ENCODE assay signal across 8 cellular contexts in the genomic region with DNA sequence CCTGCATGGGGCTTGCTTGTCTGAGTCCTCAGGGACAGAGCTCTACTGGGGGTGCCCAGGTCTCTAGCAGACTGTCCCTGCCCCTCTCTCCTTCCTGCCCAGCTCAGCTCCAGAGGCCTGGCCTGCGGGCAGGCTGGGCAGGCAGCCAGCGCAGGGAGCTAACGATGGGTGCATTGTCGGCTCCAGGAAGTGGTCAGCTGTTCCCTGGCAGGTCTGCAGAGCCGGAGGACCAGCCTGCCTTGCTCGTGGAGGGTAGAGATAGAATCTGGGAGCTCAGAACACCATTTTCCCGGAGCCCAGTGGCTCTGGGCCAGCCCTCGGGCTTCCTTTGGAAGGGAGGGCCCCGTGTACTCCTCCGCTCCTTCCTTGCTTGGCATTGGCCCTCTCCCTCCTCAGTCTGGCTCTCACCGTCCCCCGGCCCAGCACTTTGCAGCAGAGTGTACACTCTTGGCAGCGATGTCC.
DNase-seq lines count a peak whose midpoint lies in the region; ATAC-seq and TF ChIP-seq lines count a peak whose summit lies in the region.

No MANE protein-coding gene starts in this region.

- TF ChIP-seq EP300 in Ishikawa (IDR thresholded peaks at IDR 0.05; ENCODE audit: borderline replicate concordance) = no peak

- peak; percentile 43 for DNase-seq in brain microvascular endothelial cell
- peak; percentile 95 for DNase-seq in kidney tubule cell (ENCODE audit: low spot score)
- peak; percentile 50 for DNase-seq in superior temporal gyrus (ENCODE audit: extremely low spot score)
- no peak for DNase-seq in GM13977 (ENCODE audit: low spot score)
- DNase-seq in OCI-M1 (lab: John Stamatoyannopoulos, UW) = no peak

- TF ChIP-seq CTCF in brain microvascular endothelial cell (IDR thresholded peaks at IDR 0.05; ENCODE audit: low read depth, low read length, missing control alignments) (no peak), GM13977 (IDR thresholded peaks at IDR 0.05; ENCODE audit: extremely low read depth, insufficient read depth, missing control alignments) (no peak)

- no peak overlapping the region for H3K4me3 ChIP-seq in brain microvascular endothelial cell (ENCODE audit: low read depth, low read length)

- H3K36me3 ChIP-seq in brain microvascular endothelial cell (replicated peaks) = peaks cover 47% of the 10 kb centered on the region

- ATAC-seq in GM19455 (IDR thresholded peaks at IDR 0.05; ENCODE audit: unreplicated experiment) (no peak), HG03469 (IDR thresholded peaks at IDR 0.05; ENCODE audit: unreplicated experiment) (no peak)

- TF ChIP-seq RAD21 in Ishikawa (IDR thresholded peaks at IDR 0.05; ENCODE audit: low read depth) = 0 out of 2 replicates have a peak, but pooled peaks have one; percentile 5

- H3K27ac ChIP-seq in brain microvascular endothelial cell = peak overlapping the region; percentile 49

- in situ Hi-C loops in brain microvascular endothelial cell (cut with HindIII; ENCODE audit: low pct_ligation_motif_present, low sequenced_read_pairs) = no loop called here
- in situ Hi-C loops in GM13977 (cut with MboI; ENCODE audit: low pct_unique_long_range_greater_than_20kb, low sequenced_read_pairs, unreplicated experiment) = no loop called here

- no peaks in the 10 kb centered on the region for H3K27me3 ChIP-seq in brain microvascular endothelial cell (replicated peaks)

TF ChIP-seq in Ishikawa, 13 proteins besides CTCF, POLR2A, EP300 and RAD21:
- TF ChIP-seq YY1 (IDR thresholded peaks at IDR 0.05; ENCODE audit: low read depth) (no peak), TEAD4 (IDR thresholded peaks at IDR 0.05) (no peak), CREB1 (IDR thresholded peaks at IDR 0.05; ENCODE audit: low read depth) (no peak), ZBTB7A (IDR thresholded peaks at IDR 0.05; ENCODE audit: low read depth) (no peak), CEBPB (IDR thresholded peaks at IDR 0.05) (no peak), NFIC (IDR thresholded peaks at IDR 0.05) (peak; percentile 70; the same call in 1 of the 2 replicates), EGR1 (IDR thresholded peaks at IDR 0.05) (no peak), FOXM1 (IDR thresholded peaks at IDR 0.05; ENCODE audit: borderline replicate concordance, low read depth) (no peak), USF1 (IDR thresholded peaks at IDR 0.05) (0 out of 2 replicates have a peak, but pooled peaks have one; percentile 40), TCF12 (IDR thresholded peaks at IDR 0.05; ENCODE audit: low read depth) (0 out of 2 replicates have a peak, but pooled peaks have one; percentile 27), TAF1 (IDR thresholded peaks at IDR 0.05; ENCODE audit: low read depth) (no peak)
- TF ChIP-seq, protein P1, sequence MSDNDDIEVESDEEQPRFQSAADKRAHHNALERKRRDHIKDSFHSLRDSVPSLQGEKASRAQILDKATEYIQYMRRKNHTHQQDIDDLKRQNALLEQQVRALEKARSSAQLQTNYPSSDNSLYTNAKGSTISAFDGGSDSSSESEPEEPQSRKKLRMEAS (IDR thresholded peaks at IDR 0.05) = no peak
- TF ChIP-seq, protein P2, sequence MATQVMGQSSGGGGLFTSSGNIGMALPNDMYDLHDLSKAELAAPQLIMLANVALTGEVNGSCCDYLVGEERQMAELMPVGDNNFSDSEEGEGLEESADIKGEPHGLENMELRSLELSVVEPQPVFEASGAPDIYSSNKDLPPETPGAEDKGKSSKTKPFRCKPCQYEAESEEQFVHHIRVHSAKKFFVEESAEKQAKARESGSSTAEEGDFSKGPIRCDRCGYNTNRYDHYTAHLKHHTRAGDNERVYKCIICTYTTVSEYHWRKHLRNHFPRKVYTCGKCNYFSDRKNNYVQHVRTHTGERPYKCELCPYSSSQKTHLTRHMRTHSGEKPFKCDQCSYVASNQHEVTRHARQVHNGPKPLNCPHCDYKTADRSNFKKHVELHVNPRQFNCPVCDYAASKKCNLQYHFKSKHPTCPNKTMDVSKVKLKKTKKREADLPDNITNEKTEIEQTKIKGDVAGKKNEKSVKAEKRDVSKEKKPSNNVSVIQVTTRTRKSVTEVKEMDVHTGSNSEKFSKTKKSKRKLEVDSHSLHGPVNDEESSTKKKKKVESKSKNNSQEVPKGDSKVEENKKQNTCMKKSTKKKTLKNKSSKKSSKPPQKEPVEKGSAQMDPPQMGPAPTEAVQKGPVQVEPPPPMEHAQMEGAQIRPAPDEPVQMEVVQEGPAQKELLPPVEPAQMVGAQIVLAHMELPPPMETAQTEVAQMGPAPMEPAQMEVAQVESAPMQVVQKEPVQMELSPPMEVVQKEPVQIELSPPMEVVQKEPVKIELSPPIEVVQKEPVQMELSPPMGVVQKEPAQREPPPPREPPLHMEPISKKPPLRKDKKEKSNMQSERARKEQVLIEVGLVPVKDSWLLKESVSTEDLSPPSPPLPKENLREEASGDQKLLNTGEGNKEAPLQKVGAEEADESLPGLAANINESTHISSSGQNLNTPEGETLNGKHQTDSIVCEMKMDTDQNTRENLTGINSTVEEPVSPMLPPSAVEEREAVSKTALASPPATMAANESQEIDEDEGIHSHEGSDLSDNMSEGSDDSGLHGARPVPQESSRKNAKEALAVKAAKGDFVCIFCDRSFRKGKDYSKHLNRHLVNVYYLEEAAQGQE (IDR thresholded peaks at IDR 0.05; ENCODE audit: low read depth) = no peak
TF ChIP-seq in Ishikawa: peak in this region for 3.

Comparison
In these comparisons a context has a peak if more than half of its experiments do, and no peak if none do; other contexts are left out.
1. DNase-seq: peak in brain microvascular endothelial cell (single experiment), kidney tubule cell (single experiment) and superior temporal gyrus (single experiment); none in GM13977 (single experiment) and OCI-M1 (single experiment).